In the genomic region with DNA sequence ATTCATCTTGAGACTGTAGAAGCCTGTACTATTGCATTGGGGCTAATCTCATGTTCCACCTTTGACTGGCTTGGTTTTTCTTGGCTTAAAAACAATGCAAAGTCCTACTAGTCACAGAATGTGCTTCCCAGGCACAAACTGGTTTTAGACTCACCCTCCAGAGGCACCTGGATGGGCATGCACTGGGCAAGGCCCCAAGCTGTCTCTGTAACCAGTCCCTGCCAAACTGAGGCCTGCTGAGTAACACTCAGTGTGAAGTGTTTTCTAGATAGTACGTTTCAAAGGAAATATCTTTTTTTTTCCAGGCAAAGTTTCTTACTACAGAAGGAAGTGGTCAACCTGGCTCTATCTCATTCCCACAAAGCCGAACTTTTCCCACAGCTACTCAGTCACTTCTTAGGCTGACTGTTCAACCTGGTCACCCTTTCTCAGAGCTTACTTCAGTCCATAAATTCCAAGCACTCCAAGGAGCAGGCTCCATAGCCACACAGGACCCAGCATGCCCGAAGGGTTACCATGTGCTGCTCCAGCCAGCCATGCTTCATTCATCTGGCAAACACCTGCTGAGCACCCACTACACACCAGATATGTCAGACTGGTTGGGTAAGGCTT, we compare ENCODE assay signal across 14 cellular contexts. TPM values are rescaled to one million over a fixed set of nuclear protein-coding genes. Genes with fewer than 3 reads are reported as not detected.
DNase-seq lines count a peak whose midpoint lies in the region; ATAC-seq, FAIRE-seq and TF ChIP-seq lines count a peak whose summit lies in the region.
"Had no signal": no experiment of that assay in that cellular context is flagged by ENCODE, and none has a peak within 500 bp of the region (broad histone marks: within the 10 kb centered on the region; RNA-seq: fewer than 3 reads in every experiment).

No MANE protein-coding gene starts in this region.

- H3K4me1 Mint-ChIP-seq in activated CD8-positive, alpha-beta T cell treated with anti-CD3 and anti-CD28 coated beads for 36 hours (ENCODE audit: low read depth), result no peaks in the 10 kb centered on the region
- peaks cover 15% of the 10 kb centered on the region for H3K4me1 Mint-ChIP-seq in activated CD8-positive, alpha-beta T cell treated with anti-CD3 and anti-CD28 coated beads, Interleukin-2, amount 10 ng/mL, durations not matched to agents 7 days and 5 days (ENCODE audit: low read depth)

- H3K27ac ChIP-seq in suprapubic skin, result peak overlapping the region; percentile 86
- H3K27ac ChIP-seq: coronary artery, Peyer's patch had no signal

- TF ChIP-seq POLR2A in suprapubic skin (IDR thresholded peaks at IDR 0.05) (no peak), GM12891 (IDR thresholded peaks at IDR 0.05; ENCODE audit: low read depth, low read length) (no peak)

- peaks cover 9% of the 10 kb centered on the region for H3K36me3 Mint-ChIP-seq in activated CD8-positive, alpha-beta T cell treated with anti-CD3 and anti-CD28 coated beads for 36 hours (ENCODE audit: low read depth)
- H3K36me3 Mint-ChIP-seq in activated CD8-positive, alpha-beta T cell treated with anti-CD3 and anti-CD28 coated beads, Interleukin-2, amount 10 ng/mL, durations not matched to agents 7 days and 5 days (ENCODE audit: low read depth), result peaks cover 9% of the 10 kb centered on the region

- CTCF ChIA-PET in activated CD8-positive, alpha-beta T cell treated with anti-CD3 and anti-CD28 coated beads for 36 hours (lab: Charles Lee), result no interaction called here
- CTCF ChIA-PET in activated CD8-positive, alpha-beta T cell treated with anti-CD3 and anti-CD28 coated beads, Interleukin-2, amount 10 ng/mL, durations not matched to agents 7 days and 5 days (lab: Charles Lee), result interaction anchor here (0.8 to 1.2 kb wide), 2 partner anchors 60 to 124 kb away, joined by 4 to 5 read pairs; no protein-coding TSS in a partner anchor

- H3K27me3 ChIP-seq in suprapubic skin, result no peaks in the 10 kb centered on the region
- H3K27me3 ChIP-seq: Peyer's patch had no signal

- H3K27ac Mint-ChIP-seq in activated CD8-positive, alpha-beta T cell treated with anti-CD3 and anti-CD28 coated beads for 36 hours, result peak overlapping the region; percentile 14
- no peak overlapping the region for H3K27ac Mint-ChIP-seq in activated CD8-positive, alpha-beta T cell treated with anti-CD3 and anti-CD28 coated beads, Interleukin-2, amount 10 ng/mL, durations not matched to agents 7 days and 5 days

- H3K9me3 ChIP-seq in suprapubic skin, result no peaks in the 10 kb centered on the region
- H3K9me3 ChIP-seq: Peyer's patch had no signal

- TF ChIP-seq EP300 in suprapubic skin (IDR thresholded peaks at IDR 0.05), result no peak

- 41% methylated on average over 3 of the region's 3 CpGs for WGBS in suprapubic skin

- peaks cover 39% of the 10 kb centered on the region for H3K36me3 ChIP-seq in suprapubic skin

- TF ChIP-seq CTCF in activated CD8-positive, alpha-beta T cell treated with anti-CD3 and anti-CD28 coated beads for 36 hours (IDR thresholded peaks at IDR 0.05), result no peak
- no peak for TF ChIP-seq CTCF in suprapubic skin (IDR thresholded peaks at IDR 0.05)

- ATAC-seq in activated CD8-positive, alpha-beta T cell treated with anti-CD3 and anti-CD28 coated beads for 36 hours, result no peak
- ATAC-seq in activated CD8-positive, alpha-beta T cell treated with anti-CD3 and anti-CD28 coated beads, Interleukin-2, amount 10 ng/mL, durations not matched to agents 7 days and 5 days, result no peak
- ATAC-seq in Right ventricle myocardium superior (ENCODE audit: poor library complexity), result peak; percentile 94

- no peak overlapping the region for H3K4me3 ChIP-seq in suprapubic skin
- H3K4me3 ChIP-seq: coronary artery, Peyer's patch had no signal

- H3K4me3 Mint-ChIP-seq in activated CD8-positive, alpha-beta T cell treated with anti-CD3 and anti-CD28 coated beads for 36 hours, result no peak overlapping the region
- no peak overlapping the region for H3K4me3 Mint-ChIP-seq in activated CD8-positive, alpha-beta T cell treated with anti-CD3 and anti-CD28 coated beads, Interleukin-2, amount 10 ng/mL, durations not matched to agents 7 days and 5 days

- H3K27me3 Mint-ChIP-seq in activated CD8-positive, alpha-beta T cell treated with anti-CD3 and anti-CD28 coated beads for 36 hours, result no peaks in the 10 kb centered on the region
- H3K27me3 Mint-ChIP-seq in activated CD8-positive, alpha-beta T cell treated with anti-CD3 and anti-CD28 coated beads, Interleukin-2, amount 10 ng/mL, durations not matched to agents 7 days and 5 days (ENCODE audit: low read depth), result no peaks in the 10 kb centered on the region

- no peak for FAIRE-seq in HTR-8/SVneo (lab: Jason Lieb, UNC)
- no peak for FAIRE-seq in GM12891 (lab: Jason Lieb, UNC)
- FAIRE-seq: GM12892 had no signal

- POLR2A ChIA-PET in activated CD8-positive, alpha-beta T cell treated with anti-CD3 and anti-CD28 coated beads for 36 hours (lab: Charles Lee), result no interaction called here
- POLR2A ChIA-PET in activated CD8-positive, alpha-beta T cell treated with anti-CD3 and anti-CD28 coated beads, Interleukin-2, amount 10 ng/mL, durations not matched to agents 7 days and 5 days (lab: Charles Lee), result no interaction called here

- peaks cover 50% of the 10 kb centered on the region for H3K4me1 ChIP-seq in suprapubic skin

- intact Hi-C loops in activated CD8-positive, alpha-beta T cell treated with anti-CD3 and anti-CD28 coated beads for 36 hours (cut with micrococcal nuclease), result no loop called here
- intact Hi-C loops in Right ventricle myocardium superior (cut with DNase I), result no loop called here

- H3K9me3 Mint-ChIP-seq in activated CD8-positive, alpha-beta T cell treated with anti-CD3 and anti-CD28 coated beads for 36 hours, result no peaks in the 10 kb centered on the region
- no peaks in the 10 kb centered on the region for H3K9me3 Mint-ChIP-seq in activated CD8-positive, alpha-beta T cell treated with anti-CD3 and anti-CD28 coated beads, Interleukin-2, amount 10 ng/mL, durations not matched to agents 7 days and 5 days (ENCODE audit: insufficient read depth)

- DNase-seq in activated CD8-positive, alpha-beta T cell treated with anti-CD3 and anti-CD28 coated beads for 36 hours, result no peak
- no peak for DNase-seq in activated CD8-positive, alpha-beta T cell treated with anti-CD3 and anti-CD28 coated beads, Interleukin-2, amount 10 ng/mL, durations not matched to agents 7 days and 5 days
- DNase-seq in amniotic epithelial cell (ENCODE audit: low read depth) (peak; percentile 53), Right ventricle myocardium superior (peak; percentile 72), suprapubic skin (ENCODE audit: low spot score in 2 of 2) (no peak), HTR-8/SVneo (ENCODE audit: insufficient read length, low spot score) (no peak), NOMO-1 treated with DMSO at 0.1 percent for 48 hours (lab: John Stamatoyannopoulos, UW; ENCODE audit: unreplicated experiment) (no peak), GM12891 (ENCODE audit: insufficient read length, low spot score) (no peak)
- DNase-seq: ACHN, DMS 273 treated with DMSO at 0.1 percent for 48 hours, Kasumi-1, Peyer's patch had no signal

TF ChIP-seq in GM12891, 5 proteins besides CTCF, POLR2A, EP300 and RAD21:
- TF ChIP-seq POLR2AphosphoS5 (IDR thresholded peaks at IDR 0.05; ENCODE audit: low read depth, low read length) (no peak), POU2F2 (IDR thresholded peaks at IDR 0.05; ENCODE audit: low read depth, low read length) (no peak), PAX5 (IDR thresholded peaks at IDR 0.05; ENCODE audit: insufficient read depth, low read length, severe bottlenecking) (no peak), TAF1 (IDR thresholded peaks at IDR 0.05; ENCODE audit: low read depth, low read length) (no peak), SPI1 (IDR thresholded peaks at IDR 0.05; ENCODE audit: low read depth, low read length) (no peak)

RNA-seq across cellular contexts. Expression of gene NPTN, which starts 57.4 kb away (rescaled TPM):
- total RNA-seq in activated CD8-positive, alpha-beta T cell treated with anti-CD3 and anti-CD28 coated beads for 36 hours, result 10 to 100 TPM; 27.4 to 33.6 TPM
- 10 to 100 TPM; 31.4 to 33.0 TPM for total RNA-seq in activated CD8-positive, alpha-beta T cell treated with anti-CD3 and anti-CD28 coated beads, Interleukin-2, amount 10 ng/mL, durations not matched to agents 7 days and 5 days
- total RNA-seq in Right ventricle myocardium superior (188 TPM), suprapubic skin (100 to 1,000 TPM; 132 to 171 (median 147) TPM)
- polyA plus RNA-seq in GM12891 (2012; ENCODE audit: low read depth, missing spikeins), result 28.6 TPM

Comparison
In these comparisons a context has a peak if more than half of its experiments do, and no peak if none do; other contexts are left out.
1. DNase-seq: peak in amniotic epithelial cell (single experiment) and Right ventricle myocardium superior (single experiment); none in activated CD8-positive, alpha-beta T cell treated with anti-CD3 and anti-CD28 coated beads for 36 hours (single experiment), activated CD8-positive, alpha-beta T cell treated with anti-CD3 and anti-CD28 coated beads, Interleukin-2, amount 10 ng/mL, durations not matched to agents 7 days and 5 days (single experiment), suprapubic skin (0 of 2), HTR-8/SVneo (single experiment), NOMO-1 treated with DMSO at 0.1 percent for 48 hours (single experiment) and GM12891 (single experiment).